In the genomic region with DNA sequence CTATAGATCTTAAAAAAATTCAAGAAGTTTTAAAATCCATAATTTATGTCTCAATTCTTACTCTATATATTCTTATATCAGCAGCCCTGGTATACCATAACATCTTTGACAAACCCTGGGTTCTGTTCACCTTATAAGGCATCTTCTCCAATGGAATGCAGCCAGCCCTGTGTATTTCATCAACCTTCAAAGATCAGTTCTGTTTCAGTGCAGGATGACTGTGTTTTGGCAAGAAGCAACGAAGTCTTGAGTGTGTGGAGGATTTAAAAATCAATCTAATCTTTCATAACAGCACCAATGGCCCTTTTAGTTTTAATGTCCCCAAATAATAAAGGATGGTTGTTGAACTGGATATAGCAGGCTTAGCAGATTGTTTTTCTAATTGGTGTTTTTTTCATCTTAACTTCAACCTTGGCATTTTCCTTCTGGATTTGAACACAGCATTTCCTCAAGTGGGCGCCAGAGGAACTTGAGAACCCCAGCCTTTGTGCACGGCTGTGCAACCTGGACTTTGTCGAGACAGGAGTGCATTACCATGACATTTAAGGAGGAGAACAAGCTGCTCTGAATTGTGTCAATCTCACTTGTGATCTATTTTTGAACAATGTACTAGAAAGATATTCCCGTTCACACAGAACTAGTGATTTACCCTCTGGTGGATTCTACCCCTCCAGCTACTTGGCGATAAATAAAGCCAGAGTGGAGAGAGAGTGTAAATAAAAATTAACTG, we compare ENCODE assay signal across 8 cellular contexts.
DNase-seq lines count a peak whose midpoint lies in the region; ATAC-seq and TF ChIP-seq lines count a peak whose summit lies in the region.

No MANE protein-coding gene starts in this region.

- no peaks in the 10 kb centered on the region for H3K9me2 ChIP-seq in GM23248 (ENCODE audit: insufficient read depth)

- TF ChIP-seq CTCF in upper lobe of left lung (IDR thresholded peaks at IDR 0.05): peak in 4 of 6 experiments; percentile 15 to 28 (median 23)

- H3K9me3 ChIP-seq in GM23248 (ENCODE audit: low read depth): no peaks in the 10 kb centered on the region
- H3K9me3 ChIP-seq in upper lobe of left lung: no peaks in the 10 kb centered on the region
- H3K9me3 ChIP-seq in HAP-1: no peaks in the 10 kb centered on the region

- intact Hi-C loops in left ventricle myocardium superior (cut with micrococcal nuclease): loop anchor here (2.0 to 10.0 kb wide), 2 partner anchors 142 to 254 kb away; no protein-coding TSS in a partner anchor

- H3K27ac ChIP-seq in GM23248 (peak overlapping the region; percentile 10; the same call in 1 of the 2 replicates), upper lobe of left lung (no peak overlapping the region)

- in situ Hi-C loops in GM23248 (cut with MboI) (loop anchor here (10.0 to 25.0 kb wide), 2 partner anchors 252 to 1275 kb away; no protein-coding TSS in a partner anchor), HAP-1 (cut with MboI; ENCODE audit: low sequenced_read_pairs) (no loop called here)

- H3K27me3 ChIP-seq in GM23248 (replicated peaks; ENCODE audit: insufficient read depth) (no peaks in the 10 kb centered on the region), upper lobe of left lung (no peaks in the 10 kb centered on the region), HAP-1 (ENCODE audit: low read depth) (no peaks in the 10 kb centered on the region)

- H3K9ac ChIP-seq in GM23248: peak overlapping the region; percentile 20; the same call in 1 of the 2 replicates

- H3K4me2 ChIP-seq in GM23248 (ENCODE audit: unreplicated experiment): peak overlapping the region; percentile 27

- H3K79me2 ChIP-seq in GM23248 (ENCODE audit: insufficient read depth): no peaks in the 10 kb centered on the region

- H2AFZ ChIP-seq in GM23248: peak overlapping the region; percentile 42

- ATAC-seq in left ventricle myocardium superior (peak; percentile 81), upper lobe of left lung (ENCODE audit: low FRiP score in 2 of 2) (no peak), HG02678 (IDR thresholded peaks at IDR 0.05; ENCODE audit: unreplicated experiment) (no peak), HG03457 (IDR thresholded peaks at IDR 0.05; ENCODE audit: unreplicated experiment) (no peak)

- no peaks in the 10 kb centered on the region for H4K20me1 ChIP-seq in GM23248 (ENCODE audit: insufficient read depth)

- peak; percentile 24 for DNase-seq in 8988T
- peak; percentile 84 for DNase-seq in GM23248
- peak; percentile 4 for DNase-seq in SW480 (ENCODE audit: low spot score)
- DNase-seq in left ventricle myocardium superior: peak; percentile 66
- DNase-seq in upper lobe of left lung: peak in 1 of 2 donors; percentile 44
- DNase-seq in HAP-1 (ENCODE audit: low spot score in 2 of 2): no peak

- H3K4me3 ChIP-seq in GM23248 (0 out of 2 replicates have a peak overlapping the region, but pooled peaks have one; percentile 5), upper lobe of left lung (no peak overlapping the region), HAP-1 (no peak overlapping the region)

- no peak for TF ChIP-seq EP300 in upper lobe of left lung (IDR thresholded peaks at IDR 0.05)

- 39% methylated on average over 6 of the region's 6 CpGs for WGBS in GM23248 (ENCODE audit: low coverage in 1 of 2, low lambda C conversion rate in 2 of 2, missing lambda C conversion rate in 2 of 2), 2 experiments
- WGBS in upper lobe of left lung, 2 donors: 49 to 64% methylated on average over 6 of the region's 6 CpGs

- 0 out of 2 replicates have a peak, but pooled peaks cover 11% of the 10 kb centered on the region for H3F3A ChIP-seq in GM23248 (ENCODE audit: insufficient read depth)

- TF ChIP-seq POLR2A in upper lobe of left lung (IDR thresholded peaks at IDR 0.05): no peak

- H3K36me3 ChIP-seq in GM23248 (ENCODE audit: low read depth) (no peaks in the 10 kb centered on the region), upper lobe of left lung (no peaks in the 10 kb centered on the region), HAP-1 (replicated peaks) (no peaks in the 10 kb centered on the region)

- H3K4me1 ChIP-seq in GM23248 (ENCODE audit: insufficient read depth) (peaks cover 30% of the 10 kb centered on the region), upper lobe of left lung (peaks cover 0 to 3% (median 0%) of the 10 kb centered on the region in 4 donors), HAP-1 (no peaks in the 10 kb centered on the region)

Comparison
In these comparisons a context has a peak if more than half of its experiments do, and no peak if none do; other contexts are left out.
1. DNase-seq: peak in 8988T (single experiment), GM23248 (single experiment), SW480 (single experiment) and left ventricle myocardium superior (single experiment); none in HAP-1 (0 of 2).